7 cellular contexts compared by ENCODE assay signal in the genomic region with DNA sequence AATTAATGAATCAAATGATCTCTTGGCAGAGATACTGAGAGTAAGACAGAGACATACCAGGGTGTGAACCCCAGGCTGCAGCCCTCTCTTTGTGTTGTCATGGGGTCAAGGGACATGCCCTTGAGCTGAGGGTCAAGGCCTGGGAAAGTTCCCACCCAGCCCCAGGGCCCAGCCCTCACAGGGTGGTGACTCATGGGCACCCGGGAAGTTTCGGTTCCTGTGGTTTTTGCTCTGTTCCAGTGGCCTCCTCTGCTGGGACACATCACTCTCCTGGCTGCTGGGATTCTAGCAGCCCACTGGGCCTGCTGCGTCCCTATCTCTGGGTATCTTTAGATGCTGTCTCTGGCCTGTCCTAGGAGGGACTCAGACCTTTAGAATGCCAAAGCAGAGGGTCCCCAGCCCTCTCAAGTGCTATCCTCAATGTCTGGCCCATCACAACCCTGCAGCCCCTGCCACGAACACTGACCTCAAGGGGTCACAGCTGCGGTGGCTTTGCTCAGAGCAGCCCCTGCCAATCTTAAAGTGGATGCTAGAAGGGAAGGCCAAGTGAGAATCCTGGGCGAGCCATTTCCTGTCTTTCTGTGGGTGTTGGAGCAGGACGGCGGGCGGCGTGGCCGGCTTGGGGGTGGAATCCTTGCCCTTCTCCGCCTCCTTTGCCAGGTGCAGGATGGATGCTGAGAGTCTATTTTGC.
A peak's percentile ranks its signal among the peaks of the same experiment; 100 is the strongest.
DNase-seq lines count a peak whose midpoint lies in the region; ATAC-seq and TF ChIP-seq lines count a peak whose summit lies in the region.

No MANE protein-coding gene starts in this region.

- no peaks in the 10 kb centered on the region for H3K4me1 ChIP-seq in psoas muscle

- H3K36me3 ChIP-seq in psoas muscle (ENCODE audit: insufficient read depth in 1 of 2, low read depth in 1 of 2), result no peaks in the 10 kb centered on the region

- no peaks in the 10 kb centered on the region for H3K9me3 ChIP-seq in psoas muscle

- TF ChIP-seq POLR2A in GM18505 (IDR thresholded peaks at IDR 0.05; ENCODE audit: borderline replicate concordance, extremely low read depth, insufficient read depth, insufficient read length), result no peak

- intact Hi-C loops in psoas muscle (cut with DNase I), result no loop called here

- no peak overlapping the region for H3K4me3 ChIP-seq in fibroblast of pulmonary artery (replicated peaks; ENCODE audit: low read depth, low read length)
- no peak overlapping the region for H3K4me3 ChIP-seq in psoas muscle

- ATAC-seq in GM18520 (IDR thresholded peaks at IDR 0.05; ENCODE audit: unreplicated experiment) (peak; percentile 38), psoas muscle (peak; percentile 11 to 45 (median 31)), GM18505 (IDR thresholded peaks at IDR 0.05; ENCODE audit: unreplicated experiment) (no peak)

- H3K27ac ChIP-seq in psoas muscle, result no peak overlapping the region

- POLR2A ChIA-PET in GM10248 (lab: Yijun Ruan, JAX), result no interaction called here

- WGBS in psoas muscle, 3 donors, result 90 to 91% (median 90%) methylated on average over 12 of the region's 12 CpGs

- DNase-seq in OCI-M1 (lab: John Stamatoyannopoulos, UW) (peak; percentile 52), fibroblast of pulmonary artery (ENCODE audit: low read depth) (peak; percentile 23), psoas muscle (no peak), T-helper 2 cell (no peak), GM10248 (ENCODE audit: extremely low spot score) (no peak)

- CTCF ChIA-PET in GM10248 (lab: Yijun Ruan, JAX), result interaction anchor here (1.6 to 1.8 kb wide), 2 partner anchors 22 to 54 kb away, joined by 3 to 4 read pairs; no protein-coding TSS in a partner anchor

- TF ChIP-seq CTCF in fibroblast of pulmonary artery (IDR thresholded peaks at IDR 0.05; ENCODE audit: low read length, missing control alignments), result no peak
- TF ChIP-seq CTCF in psoas muscle (IDR thresholded peaks at IDR 0.05), result no peak
- no peak for TF ChIP-seq CTCF in GM10248 (IDR thresholded peaks at IDR 0.05; ENCODE audit: control extremely low read depth, extremely low read depth, low read depth, missing control alignments)

- H3K27me3 ChIP-seq in psoas muscle (ENCODE audit: insufficient read depth in 3 of 3, low read length in 2 of 3), result peaks cover 0 to 1% (median 0%) of the 10 kb centered on the region in 3 donors

Comparison
In these comparisons a context has a peak if more than half of its experiments do, and no peak if none do; other contexts are left out.
1. DNase-seq: peak in OCI-M1 (single experiment) and fibroblast of pulmonary artery (single experiment); none in psoas muscle (0 of 2), T-helper 2 cell (0 of 5) and GM10248 (single experiment).